In the genomic region with DNA sequence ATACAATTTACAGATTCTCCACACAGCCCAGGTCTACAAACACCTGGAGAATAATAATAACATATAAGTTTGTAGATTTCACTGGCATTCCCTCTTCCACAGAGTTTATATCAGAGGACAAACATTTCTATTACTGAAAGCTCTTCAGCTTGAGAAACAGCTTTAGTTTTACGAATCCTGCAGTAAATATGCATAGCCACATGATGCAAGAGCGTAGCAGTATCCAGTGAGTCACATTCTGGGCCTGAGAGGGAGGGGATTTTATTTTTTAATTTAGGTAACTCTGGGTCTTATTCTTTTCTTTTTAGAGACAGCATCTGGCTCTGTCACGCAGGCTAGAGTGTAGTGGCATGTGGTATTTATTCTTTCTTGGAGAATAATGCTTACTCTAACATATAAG, we compare ENCODE assay signal across 23 cellular contexts.
DNase-seq lines count a peak whose midpoint lies in the region; ATAC-seq and TF ChIP-seq lines count a peak whose summit lies in the region.
"Had no signal": no experiment of that assay in that cellular context is flagged by ENCODE, and none has a peak within 500 bp of the region (broad histone marks: within the 10 kb centered on the region; RNA-seq: fewer than 3 reads in every experiment).

No MANE protein-coding gene starts in this region.

- H3K79me2 ChIP-seq in hepatocyte, result no peaks in the 10 kb centered on the region

- DNase-seq in H4 (ENCODE audit: low spot score) (peak; percentile 47), SK-N-MC (ENCODE audit: low read depth, low spot score) (no peak), hepatocyte (ENCODE audit: low spot score) (no peak), NCI-H128 (lab: John Stamatoyannopoulos, UW; ENCODE audit: unreplicated experiment) (no peak), mesenteric fat pad (ENCODE audit: low spot score) (no peak), NCI-H187 treated with DMSO at 0.1 percent for 48 hours (lab: John Stamatoyannopoulos, UW) (no peak), gastrocnemius medialis (no peak)
- DNase-seq: AML-193; C1 segment of cervical spinal cord; CD8-positive, alpha-beta T cell; GOT3; MM.1S; NCI-H1048; NCI-H1436; NCI-H1930; NCI-H2227 treated with DMSO at 0.1 percent for 48 hours; NCI-H510A treated with DMSO at 0.1 percent for 48 hours; NCI-H748 treated with DMSO at 0.1 percent for 48 hours; NK-92 treated with Interleukin-12 subunit alpha and Interleukin-12 subunit beta, amount 100 ng/mL, for 24 hours; SJCRH30 had no signal

- H3K27me3 ChIP-seq in hepatocyte, result no peaks in the 10 kb centered on the region
- no peaks in the 10 kb centered on the region for H3K27me3 ChIP-seq in gastrocnemius medialis
- H3K27me3 ChIP-seq: SJCRH30 had no signal

- no peaks in the 10 kb centered on the region for H3K36me3 ChIP-seq in SK-N-MC (ENCODE audit: insufficient read depth, low read length)
- H3K36me3 ChIP-seq in hepatocyte (replicated peaks; ENCODE audit: insufficient read depth, low read depth), result no peaks in the 10 kb centered on the region
- no peaks in the 10 kb centered on the region for H3K36me3 ChIP-seq in gastrocnemius medialis
- H3K36me3 ChIP-seq: SJCRH30 had no signal

- in situ Hi-C loops in gastrocnemius medialis (cut with MboI; ENCODE audit: low sequenced_read_pairs in 4 of 4), result no loop called here

- no peak overlapping the region for H3K9ac ChIP-seq in SK-N-MC (ENCODE audit: insufficient read length)

- H3K9me3 ChIP-seq in SK-N-MC (ENCODE audit: low read depth, low read length), result no peaks in the 10 kb centered on the region
- H3K9me3 ChIP-seq in hepatocyte (ENCODE audit: low read depth), result no peaks in the 10 kb centered on the region
- H3K9me3 ChIP-seq in gastrocnemius medialis, result no peaks in the 10 kb centered on the region
- H3K9me3 ChIP-seq: SJCRH30 had no signal

- H3K9me2 ChIP-seq in hepatocyte (replicated peaks; ENCODE audit: insufficient read depth), result no peaks in the 10 kb centered on the region

- H3K4me2 ChIP-seq in hepatocyte, result peak overlapping the region; percentile 28

- H3K4me1 ChIP-seq in hepatocyte (ENCODE audit: insufficient read depth) (no peaks in the 10 kb centered on the region), gastrocnemius medialis (no peaks in the 10 kb centered on the region)
- H3K4me1 ChIP-seq: SJCRH30 had no signal

- H3K27ac ChIP-seq in SK-N-MC, result peak overlapping the region; percentile 28
- H3K27ac ChIP-seq in hepatocyte, result peak overlapping the region; percentile 60
- H3K27ac ChIP-seq in gastrocnemius medialis, result no peak overlapping the region
- H3K27ac ChIP-seq: SJCRH30 had no signal

- H2AFZ ChIP-seq in hepatocyte, result peak overlapping the region; percentile 49

- H3K4me3 ChIP-seq in SK-N-MC (no peak overlapping the region; the same call in 1 of the 2 replicates), hepatocyte (no peak overlapping the region), gastrocnemius medialis (no peak overlapping the region)
- H3K4me3 ChIP-seq: K562, SJCRH30 had no signal

- TF ChIP-seq POLR2A in gastrocnemius medialis (IDR thresholded peaks at IDR 0.05), result no peak

- no peak for TF ChIP-seq CTCF in hepatocyte (IDR thresholded peaks at IDR 0.05; ENCODE audit: poor library complexity)
- TF ChIP-seq CTCF in gastrocnemius medialis (IDR thresholded peaks at IDR 0.05 in 4 of 5, conservative IDR thresholded peaks at IDR 0.05 in 1 of 5), result no peak

- H4K20me1 ChIP-seq in hepatocyte (ENCODE audit: insufficient read depth, poor library complexity, severe bottlenecking), result no peaks in the 10 kb centered on the region

- ATAC-seq in gastrocnemius medialis, result no peak
- ATAC-seq: CD8-positive, alpha-beta T cell; HepG2; K562; Panc1 had no signal

- 52% methylated on average over 3 of the region's 3 CpGs for WGBS in hepatocyte (ENCODE audit: low lambda C conversion rate, missing lambda C conversion rate)

- intact Hi-C loops in gastrocnemius medialis (cut with DNase I; ENCODE audit: low total_unique reads), result no loop called here

Comparison
In these comparisons a context has a peak if more than half of its experiments do, and no peak if none do; other contexts are left out.
1. H3K27ac ChIP-seq: peak in SK-N-MC (single experiment) and hepatocyte (single experiment); none in gastrocnemius medialis (0 of 4).